Comparison of ENCODE assay signal across 1 cellular context in the genomic region with DNA sequence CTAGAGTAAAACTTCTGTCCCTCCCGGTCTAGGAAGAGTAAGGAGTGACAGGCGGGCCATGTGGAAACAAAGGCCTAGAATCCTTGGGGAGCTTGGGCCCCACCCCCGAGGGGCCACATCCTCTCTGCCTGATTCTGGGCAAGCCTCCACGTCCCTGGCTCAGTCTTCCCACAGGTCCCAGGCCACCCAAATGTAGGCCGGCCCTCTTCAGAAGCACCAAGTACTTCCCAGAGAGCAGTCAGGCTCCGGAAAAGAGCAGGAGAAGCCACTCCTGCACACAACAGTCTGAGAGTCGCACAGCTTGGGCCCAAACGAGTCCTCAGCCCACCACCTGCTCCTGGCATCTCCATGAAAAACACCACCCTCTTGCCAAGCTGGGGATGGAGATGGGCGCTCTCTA.
TF ChIP-seq lines count a peak whose summit lies in the region.

No MANE protein-coding gene starts in this region.

TF ChIP-seq in GM23338, 12 proteins besides CTCF, POLR2A, EP300 and RAD21:
- TF ChIP-seq, protein P1, sequence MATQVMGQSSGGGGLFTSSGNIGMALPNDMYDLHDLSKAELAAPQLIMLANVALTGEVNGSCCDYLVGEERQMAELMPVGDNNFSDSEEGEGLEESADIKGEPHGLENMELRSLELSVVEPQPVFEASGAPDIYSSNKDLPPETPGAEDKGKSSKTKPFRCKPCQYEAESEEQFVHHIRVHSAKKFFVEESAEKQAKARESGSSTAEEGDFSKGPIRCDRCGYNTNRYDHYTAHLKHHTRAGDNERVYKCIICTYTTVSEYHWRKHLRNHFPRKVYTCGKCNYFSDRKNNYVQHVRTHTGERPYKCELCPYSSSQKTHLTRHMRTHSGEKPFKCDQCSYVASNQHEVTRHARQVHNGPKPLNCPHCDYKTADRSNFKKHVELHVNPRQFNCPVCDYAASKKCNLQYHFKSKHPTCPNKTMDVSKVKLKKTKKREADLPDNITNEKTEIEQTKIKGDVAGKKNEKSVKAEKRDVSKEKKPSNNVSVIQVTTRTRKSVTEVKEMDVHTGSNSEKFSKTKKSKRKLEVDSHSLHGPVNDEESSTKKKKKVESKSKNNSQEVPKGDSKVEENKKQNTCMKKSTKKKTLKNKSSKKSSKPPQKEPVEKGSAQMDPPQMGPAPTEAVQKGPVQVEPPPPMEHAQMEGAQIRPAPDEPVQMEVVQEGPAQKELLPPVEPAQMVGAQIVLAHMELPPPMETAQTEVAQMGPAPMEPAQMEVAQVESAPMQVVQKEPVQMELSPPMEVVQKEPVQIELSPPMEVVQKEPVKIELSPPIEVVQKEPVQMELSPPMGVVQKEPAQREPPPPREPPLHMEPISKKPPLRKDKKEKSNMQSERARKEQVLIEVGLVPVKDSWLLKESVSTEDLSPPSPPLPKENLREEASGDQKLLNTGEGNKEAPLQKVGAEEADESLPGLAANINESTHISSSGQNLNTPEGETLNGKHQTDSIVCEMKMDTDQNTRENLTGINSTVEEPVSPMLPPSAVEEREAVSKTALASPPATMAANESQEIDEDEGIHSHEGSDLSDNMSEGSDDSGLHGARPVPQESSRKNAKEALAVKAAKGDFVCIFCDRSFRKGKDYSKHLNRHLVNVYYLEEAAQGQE (IDR thresholded peaks at IDR 0.05; ENCODE audit: unreplicated experiment): no peak
- TF ChIP-seq, protein P2, sequence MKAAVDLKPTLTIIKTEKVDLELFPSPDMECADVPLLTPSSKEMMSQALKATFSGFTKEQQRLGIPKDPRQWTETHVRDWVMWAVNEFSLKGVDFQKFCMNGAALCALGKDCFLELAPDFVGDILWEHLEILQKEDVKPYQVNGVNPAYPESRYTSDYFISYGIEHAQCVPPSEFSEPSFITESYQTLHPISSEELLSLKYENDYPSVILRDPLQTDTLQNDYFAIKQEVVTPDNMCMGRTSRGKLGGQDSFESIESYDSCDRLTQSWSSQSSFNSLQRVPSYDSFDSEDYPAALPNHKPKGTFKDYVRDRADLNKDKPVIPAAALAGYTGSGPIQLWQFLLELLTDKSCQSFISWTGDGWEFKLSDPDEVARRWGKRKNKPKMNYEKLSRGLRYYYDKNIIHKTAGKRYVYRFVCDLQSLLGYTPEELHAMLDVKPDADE (IDR thresholded peaks at IDR 0.05): no peak
- TF ChIP-seq, protein P3, sequence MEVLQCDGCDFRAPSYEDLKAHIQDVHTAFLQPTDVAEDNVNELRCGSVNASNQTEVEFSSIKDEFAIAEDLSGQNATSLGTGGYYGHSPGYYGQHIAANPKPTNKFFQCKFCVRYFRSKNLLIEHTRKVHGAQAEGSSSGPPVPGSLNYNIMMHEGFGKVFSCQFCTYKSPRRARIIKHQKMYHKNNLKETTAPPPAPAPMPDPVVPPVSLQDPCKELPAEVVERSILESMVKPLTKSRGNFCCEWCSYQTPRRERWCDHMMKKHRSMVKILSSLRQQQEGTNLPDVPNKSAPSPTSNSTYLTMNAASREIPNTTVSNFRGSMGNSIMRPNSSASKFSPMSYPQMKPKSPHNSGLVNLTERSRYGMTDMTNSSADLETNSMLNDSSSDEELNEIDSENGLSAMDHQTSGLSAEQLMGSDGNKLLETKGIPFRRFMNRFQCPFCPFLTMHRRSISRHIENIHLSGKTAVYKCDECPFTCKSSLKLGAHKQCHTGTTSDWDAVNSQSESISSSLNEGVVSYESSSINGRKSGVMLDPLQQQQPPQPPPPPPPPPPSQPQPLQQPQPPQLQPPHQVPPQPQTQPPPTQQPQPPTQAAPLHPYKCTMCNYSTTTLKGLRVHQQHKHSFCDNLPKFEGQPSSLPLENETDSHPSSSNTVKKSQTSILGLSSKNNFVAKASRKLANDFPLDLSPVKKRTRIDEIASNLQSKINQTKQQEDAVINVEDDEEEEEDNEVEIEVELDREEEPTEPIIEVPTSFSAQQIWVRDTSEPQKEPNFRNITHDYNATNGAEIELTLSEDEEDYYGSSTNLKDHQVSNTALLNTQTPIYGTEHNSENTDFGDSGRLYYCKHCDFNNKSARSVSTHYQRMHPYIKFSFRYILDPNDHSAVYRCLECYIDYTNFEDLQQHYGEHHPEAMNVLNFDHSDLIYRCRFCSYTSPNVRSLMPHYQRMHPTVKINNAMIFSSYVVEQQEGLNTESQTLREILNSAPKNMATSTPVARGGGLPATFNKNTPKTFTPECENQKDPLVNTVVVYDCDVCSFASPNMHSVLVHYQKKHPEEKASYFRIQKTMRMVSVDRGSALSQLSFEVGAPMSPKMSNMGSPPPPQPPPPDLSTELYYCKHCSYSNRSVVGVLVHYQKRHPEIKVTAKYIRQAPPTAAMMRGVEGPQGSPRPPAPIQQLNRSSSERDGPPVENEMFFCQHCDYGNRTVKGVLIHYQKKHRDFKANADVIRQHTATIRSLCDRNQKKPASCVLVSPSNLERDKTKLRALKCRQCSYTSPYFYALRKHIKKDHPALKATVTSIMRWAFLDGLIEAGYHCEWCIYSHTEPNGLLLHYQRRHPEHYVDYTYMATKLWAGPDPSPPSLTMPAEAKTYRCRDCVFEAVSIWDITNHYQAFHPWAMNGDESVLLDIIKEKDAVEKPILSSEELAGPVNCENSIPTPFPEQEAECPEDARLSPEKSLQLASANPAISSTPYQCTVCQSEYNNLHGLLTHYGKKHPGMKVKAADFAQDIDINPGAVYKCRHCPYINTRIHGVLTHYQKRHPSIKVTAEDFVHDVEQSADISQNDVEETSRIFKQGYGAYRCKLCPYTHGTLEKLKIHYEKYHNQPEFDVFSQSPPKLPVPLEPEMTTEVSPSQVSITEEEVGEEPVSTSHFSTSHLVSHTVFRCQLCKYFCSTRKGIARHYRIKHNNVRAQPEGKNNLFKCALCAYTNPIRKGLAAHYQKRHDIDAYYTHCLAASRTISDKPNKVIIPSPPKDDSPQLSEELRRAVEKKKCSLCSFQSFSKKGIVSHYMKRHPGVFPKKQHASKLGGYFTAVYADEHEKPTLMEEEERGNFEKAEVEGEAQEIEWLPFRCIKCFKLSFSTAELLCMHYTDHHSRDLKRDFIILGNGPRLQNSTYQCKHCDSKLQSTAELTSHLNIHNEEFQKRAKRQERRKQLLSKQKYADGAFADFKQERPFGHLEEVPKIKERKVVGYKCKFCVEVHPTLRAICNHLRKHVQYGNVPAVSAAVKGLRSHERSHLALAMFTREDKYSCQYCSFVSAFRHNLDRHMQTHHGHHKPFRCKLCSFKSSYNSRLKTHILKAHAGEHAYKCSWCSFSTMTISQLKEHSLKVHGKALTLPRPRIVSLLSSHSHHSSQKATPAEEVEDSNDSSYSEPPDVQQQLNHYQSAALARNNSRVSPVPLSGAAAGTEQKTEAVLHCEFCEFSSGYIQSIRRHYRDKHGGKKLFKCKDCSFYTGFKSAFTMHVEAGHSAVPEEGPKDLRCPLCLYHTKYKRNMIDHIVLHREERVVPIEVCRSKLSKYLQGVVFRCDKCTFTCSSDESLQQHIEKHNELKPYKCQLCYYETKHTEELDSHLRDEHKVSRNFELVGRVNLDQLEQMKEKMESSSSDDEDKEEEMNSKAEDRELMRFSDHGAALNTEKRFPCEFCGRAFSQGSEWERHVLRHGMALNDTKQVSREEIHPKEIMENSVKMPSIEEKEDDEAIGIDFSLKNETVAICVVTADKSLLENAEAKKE (CRISPR knock-in tag; IDR thresholded peaks at IDR 0.05): no peak
- no peak for TF ChIP-seq POLR2AphosphoS5 (IDR thresholded peaks at IDR 0.05; ENCODE audit: low read depth)
- no peak for TF ChIP-seq CREB1 (CRISPR knock-in tag; IDR thresholded peaks at IDR 0.05; ENCODE audit: low read depth)
- no peak for TF ChIP-seq ZNF331 (CRISPR knock-in tag; IDR thresholded peaks at IDR 0.05; ENCODE audit: low read depth)
- TF ChIP-seq NANOG (IDR thresholded peaks at IDR 0.05; ENCODE audit: borderline replicate concordance): no peak
- no peak for TF ChIP-seq STAT1 (IDR thresholded peaks at IDR 0.05; ENCODE audit: unreplicated experiment)
- no peak for TF ChIP-seq EZH2phosphoT487 (IDR thresholded peaks at IDR 0.05; ENCODE audit: unreplicated experiment)
- TF ChIP-seq EZH2 (IDR thresholded peaks at IDR 0.05; ENCODE audit: low read depth, unreplicated experiment): no peak
